8 cellular contexts compared by ENCODE assay signal in genomic region chr19:39125199-39125553, GRCh38. TPM values are rescaled to one million over a fixed set of nuclear protein-coding genes. Genes with fewer than 3 reads are reported as not detected.
DNase-seq lines count a peak whose midpoint lies in the region; ATAC-seq and TF ChIP-seq lines count a peak whose summit lies in the region.

No MANE protein-coding gene starts in this region.

- H3K9ac ChIP-seq in Karpas-422 (ENCODE audit: low read length): peak overlapping the region; percentile 50

- intact Hi-C loops in natural killer cell (cut with micrococcal nuclease): loop anchor here (2.0 kb wide), 1 partner anchor 286 kb away; no protein-coding TSS in a partner anchor

- H3K27ac ChIP-seq in Karpas-422 (ENCODE audit: low read length): no peak overlapping the region
- peak overlapping the region; percentile 91 for H3K27ac ChIP-seq in cingulate gyrus (ENCODE audit: low read depth, low read length)

- peak overlapping the region; percentile 98 for H3K4me3 Mint-ChIP-seq in natural killer cell

- no peaks in the 10 kb centered on the region for H3K36me3 Mint-ChIP-seq in natural killer cell

- H3K9me3 ChIP-seq in Karpas-422 (ENCODE audit: low read length): no peaks in the 10 kb centered on the region

- H2AFZ ChIP-seq in Karpas-422 (ENCODE audit: low read length): peak overlapping the region; percentile 91

- no peaks in the 10 kb centered on the region for H3K9me2 ChIP-seq in Karpas-422 (replicated peaks; ENCODE audit: insufficient read depth, low read length)

- peaks cover 14% of the 10 kb centered on the region for H3K4me1 ChIP-seq in Karpas-422 (ENCODE audit: low read length)

- no peaks in the 10 kb centered on the region for H3K27me3 ChIP-seq in Karpas-422 (ENCODE audit: low read length)

- H3K79me2 ChIP-seq in Karpas-422 (ENCODE audit: low read length): peaks cover 15% of the 10 kb centered on the region

- ATAC-seq in natural killer cell: no peak
- no peak for ATAC-seq in activated CD4-positive, CD25-positive, alpha-beta regulatory T cell treated with anti-CD3 and anti-CD28 coated beads, Interleukin-2, amount 50 U/mL, for 24 hours

- DNase-seq in AG10803 (ENCODE audit: low read depth) (no peak), Karpas-422 (no peak), natural killer cell (no peak), hypothalamus (lab: John Stamatoyannopoulos, UW) (no peak), DMS153 treated with DMSO at 0.1 percent for 48 hours (lab: John Stamatoyannopoulos, UW; ENCODE audit: unreplicated experiment) (no peak)
- DNase-seq in activated CD4-positive, CD25-positive, alpha-beta regulatory T cell treated with anti-CD3 and anti-CD28 coated beads, Interleukin-2, amount 50 U/mL, for 72 hours: no peak

- peak overlapping the region; percentile 95 to 100 for H3K27ac Mint-ChIP-seq in natural killer cell

- no peaks in the 10 kb centered on the region for H4K20me1 ChIP-seq in Karpas-422 (ENCODE audit: insufficient read depth, low read depth, low read length)

- H3K9me3 Mint-ChIP-seq in natural killer cell: no peaks in the 10 kb centered on the region

- H3K4me3 ChIP-seq in AG10803 (ENCODE audit: low read length) (peak overlapping the region; percentile 62), Karpas-422 (ENCODE audit: low read length) (peak overlapping the region; percentile 92)

- H3K4me1 Mint-ChIP-seq in natural killer cell: peaks cover 20 to 30% of the 10 kb centered on the region in 2 donors

- H3K36me3 ChIP-seq in Karpas-422 (ENCODE audit: insufficient read depth, low read length): no peaks in the 10 kb centered on the region

- peak overlapping the region; percentile 78 for H3K4me2 ChIP-seq in Karpas-422 (ENCODE audit: low read depth, low read length, poor library complexity, severe bottlenecking)

- no peak for TF ChIP-seq CTCF in AG10803 (conservative IDR thresholded peaks at IDR 0.05; ENCODE audit: low read length)
- no peak for TF ChIP-seq CTCF in natural killer cell (IDR thresholded peaks at IDR 0.05)

- peaks cover 0 to 4% of the 10 kb centered on the region in 2 donors for H3K27me3 Mint-ChIP-seq in natural killer cell (ENCODE audit: low read depth in 2 of 2)

RNA-seq across cellular contexts. Expression of gene PAK4, which starts 0.4 kb away (rescaled TPM):
- total RNA-seq in Karpas-422 (2014; rRNA removed; shearing (Covaris generic); ENCODE audit: low replicate concordance): 1.7 and 1.9 TPM in 2 replicates
- 10 to 100 TPM in 2 of 3 donors, 1 to 10 TPM in 1; 6.7 to 13.4 (median 11.8) TPM for total RNA-seq in natural killer cell

RNA-seq across cellular contexts. Expression of gene ACP7, which starts 41.0 kb away (rescaled TPM):
- total RNA-seq in Karpas-422 (2014; rRNA removed; shearing (Covaris generic); ENCODE audit: low replicate concordance): not detected in 2 replicates
- not detected for total RNA-seq in natural killer cell
